In genomic region chr6:100724696-100725095, GRCh38 we compare ENCODE assay signal across 1 cellular context.
TF ChIP-seq lines count a peak whose summit lies in the region.

No MANE protein-coding gene starts in this region.

TF ChIP-seq in GM23338, 12 proteins besides CTCF, POLR2A, EP300 and RAD21 (continued from another document):
- TF ChIP-seq, protein P1, sequence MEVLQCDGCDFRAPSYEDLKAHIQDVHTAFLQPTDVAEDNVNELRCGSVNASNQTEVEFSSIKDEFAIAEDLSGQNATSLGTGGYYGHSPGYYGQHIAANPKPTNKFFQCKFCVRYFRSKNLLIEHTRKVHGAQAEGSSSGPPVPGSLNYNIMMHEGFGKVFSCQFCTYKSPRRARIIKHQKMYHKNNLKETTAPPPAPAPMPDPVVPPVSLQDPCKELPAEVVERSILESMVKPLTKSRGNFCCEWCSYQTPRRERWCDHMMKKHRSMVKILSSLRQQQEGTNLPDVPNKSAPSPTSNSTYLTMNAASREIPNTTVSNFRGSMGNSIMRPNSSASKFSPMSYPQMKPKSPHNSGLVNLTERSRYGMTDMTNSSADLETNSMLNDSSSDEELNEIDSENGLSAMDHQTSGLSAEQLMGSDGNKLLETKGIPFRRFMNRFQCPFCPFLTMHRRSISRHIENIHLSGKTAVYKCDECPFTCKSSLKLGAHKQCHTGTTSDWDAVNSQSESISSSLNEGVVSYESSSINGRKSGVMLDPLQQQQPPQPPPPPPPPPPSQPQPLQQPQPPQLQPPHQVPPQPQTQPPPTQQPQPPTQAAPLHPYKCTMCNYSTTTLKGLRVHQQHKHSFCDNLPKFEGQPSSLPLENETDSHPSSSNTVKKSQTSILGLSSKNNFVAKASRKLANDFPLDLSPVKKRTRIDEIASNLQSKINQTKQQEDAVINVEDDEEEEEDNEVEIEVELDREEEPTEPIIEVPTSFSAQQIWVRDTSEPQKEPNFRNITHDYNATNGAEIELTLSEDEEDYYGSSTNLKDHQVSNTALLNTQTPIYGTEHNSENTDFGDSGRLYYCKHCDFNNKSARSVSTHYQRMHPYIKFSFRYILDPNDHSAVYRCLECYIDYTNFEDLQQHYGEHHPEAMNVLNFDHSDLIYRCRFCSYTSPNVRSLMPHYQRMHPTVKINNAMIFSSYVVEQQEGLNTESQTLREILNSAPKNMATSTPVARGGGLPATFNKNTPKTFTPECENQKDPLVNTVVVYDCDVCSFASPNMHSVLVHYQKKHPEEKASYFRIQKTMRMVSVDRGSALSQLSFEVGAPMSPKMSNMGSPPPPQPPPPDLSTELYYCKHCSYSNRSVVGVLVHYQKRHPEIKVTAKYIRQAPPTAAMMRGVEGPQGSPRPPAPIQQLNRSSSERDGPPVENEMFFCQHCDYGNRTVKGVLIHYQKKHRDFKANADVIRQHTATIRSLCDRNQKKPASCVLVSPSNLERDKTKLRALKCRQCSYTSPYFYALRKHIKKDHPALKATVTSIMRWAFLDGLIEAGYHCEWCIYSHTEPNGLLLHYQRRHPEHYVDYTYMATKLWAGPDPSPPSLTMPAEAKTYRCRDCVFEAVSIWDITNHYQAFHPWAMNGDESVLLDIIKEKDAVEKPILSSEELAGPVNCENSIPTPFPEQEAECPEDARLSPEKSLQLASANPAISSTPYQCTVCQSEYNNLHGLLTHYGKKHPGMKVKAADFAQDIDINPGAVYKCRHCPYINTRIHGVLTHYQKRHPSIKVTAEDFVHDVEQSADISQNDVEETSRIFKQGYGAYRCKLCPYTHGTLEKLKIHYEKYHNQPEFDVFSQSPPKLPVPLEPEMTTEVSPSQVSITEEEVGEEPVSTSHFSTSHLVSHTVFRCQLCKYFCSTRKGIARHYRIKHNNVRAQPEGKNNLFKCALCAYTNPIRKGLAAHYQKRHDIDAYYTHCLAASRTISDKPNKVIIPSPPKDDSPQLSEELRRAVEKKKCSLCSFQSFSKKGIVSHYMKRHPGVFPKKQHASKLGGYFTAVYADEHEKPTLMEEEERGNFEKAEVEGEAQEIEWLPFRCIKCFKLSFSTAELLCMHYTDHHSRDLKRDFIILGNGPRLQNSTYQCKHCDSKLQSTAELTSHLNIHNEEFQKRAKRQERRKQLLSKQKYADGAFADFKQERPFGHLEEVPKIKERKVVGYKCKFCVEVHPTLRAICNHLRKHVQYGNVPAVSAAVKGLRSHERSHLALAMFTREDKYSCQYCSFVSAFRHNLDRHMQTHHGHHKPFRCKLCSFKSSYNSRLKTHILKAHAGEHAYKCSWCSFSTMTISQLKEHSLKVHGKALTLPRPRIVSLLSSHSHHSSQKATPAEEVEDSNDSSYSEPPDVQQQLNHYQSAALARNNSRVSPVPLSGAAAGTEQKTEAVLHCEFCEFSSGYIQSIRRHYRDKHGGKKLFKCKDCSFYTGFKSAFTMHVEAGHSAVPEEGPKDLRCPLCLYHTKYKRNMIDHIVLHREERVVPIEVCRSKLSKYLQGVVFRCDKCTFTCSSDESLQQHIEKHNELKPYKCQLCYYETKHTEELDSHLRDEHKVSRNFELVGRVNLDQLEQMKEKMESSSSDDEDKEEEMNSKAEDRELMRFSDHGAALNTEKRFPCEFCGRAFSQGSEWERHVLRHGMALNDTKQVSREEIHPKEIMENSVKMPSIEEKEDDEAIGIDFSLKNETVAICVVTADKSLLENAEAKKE (CRISPR knock-in tag; IDR thresholded peaks at IDR 0.05): no peak
- TF ChIP-seq EZH2 (IDR thresholded peaks at IDR 0.05; ENCODE audit: low read depth, unreplicated experiment): no peak
- no peak for TF ChIP-seq ETS1 (IDR thresholded peaks at IDR 0.05)
- no peak for TF ChIP-seq STAT1 (IDR thresholded peaks at IDR 0.05; ENCODE audit: unreplicated experiment)
- no peak for TF ChIP-seq CREB1 (CRISPR knock-in tag; IDR thresholded peaks at IDR 0.05; ENCODE audit: low read depth)
- TF ChIP-seq EZH2phosphoT487 (IDR thresholded peaks at IDR 0.05; ENCODE audit: unreplicated experiment): no peak
- TF ChIP-seq JUNB (IDR thresholded peaks at IDR 0.05; ENCODE audit: unreplicated experiment): no peak
- no peak for TF ChIP-seq ZNF331 (CRISPR knock-in tag; IDR thresholded peaks at IDR 0.05; ENCODE audit: low read depth)
- TF ChIP-seq ZNF114 (CRISPR knock-in tag; IDR thresholded peaks at IDR 0.05): no peak
- TF ChIP-seq REST (IDR thresholded peaks at IDR 0.05; ENCODE audit: unreplicated experiment): no peak
- no peak for TF ChIP-seq POLR2AphosphoS5 (IDR thresholded peaks at IDR 0.05; ENCODE audit: low read depth)
